In the genomic region with DNA sequence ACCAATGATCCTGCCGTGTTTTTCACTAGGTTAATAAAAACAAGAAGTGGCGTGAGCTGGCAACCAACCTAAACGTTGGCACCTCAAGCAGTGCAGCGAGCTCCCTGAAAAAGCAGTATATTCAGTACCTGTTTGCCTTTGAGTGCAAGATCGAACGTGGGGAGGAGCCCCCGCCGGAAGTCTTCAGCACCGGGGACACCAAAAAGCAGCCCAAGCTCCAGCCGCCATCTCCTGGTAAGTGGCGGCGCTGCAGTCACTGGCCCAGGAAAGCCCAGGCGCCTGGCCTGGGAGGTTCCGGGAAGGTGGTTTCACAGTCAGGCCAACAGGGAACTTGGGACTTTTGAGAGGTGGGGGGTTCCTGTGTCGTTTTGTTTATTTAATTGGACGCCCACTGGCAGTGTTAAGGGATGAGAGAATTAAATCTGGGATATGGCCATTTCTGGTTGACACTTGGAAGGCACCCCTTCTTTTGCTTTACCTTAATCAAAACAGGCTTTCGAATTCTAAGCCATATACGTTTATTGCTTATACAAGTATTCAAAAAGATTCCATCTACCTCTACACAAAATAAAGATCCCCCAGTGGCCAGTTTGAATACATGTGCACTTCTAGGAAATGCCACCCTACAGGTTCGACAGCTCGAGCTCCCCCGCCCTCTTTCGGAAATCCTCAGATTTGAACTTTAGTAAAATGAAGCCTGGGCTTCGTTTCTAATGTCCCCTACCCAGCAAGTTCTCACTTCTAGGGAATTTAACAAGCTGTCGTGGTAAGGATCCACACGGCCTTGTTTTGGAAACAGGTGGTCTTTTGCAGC, we compare ENCODE assay signal across 1 cellular context.
TF ChIP-seq lines count a peak whose summit lies in the region.

No MANE protein-coding gene starts in this region.

TF ChIP-seq in HepG2, 621 proteins besides CTCF, POLR2A, EP300 and RAD21 (continued from another document and continues in another):
- no peak for TF ChIP-seq ZNF207 (IDR thresholded peaks at IDR 0.05; ENCODE audit: borderline replicate concordance)
- TF ChIP-seq ZNF782 (CRISPR knock-in tag; IDR thresholded peaks at IDR 0.05; ENCODE audit: borderline replicate concordance) = no peak
- TF ChIP-seq SRSF4 (IDR thresholded peaks at IDR 0.05; ENCODE audit: low read depth, low read length, poor library complexity, severe bottlenecking) = no peak
- TF ChIP-seq, protein P1, sequence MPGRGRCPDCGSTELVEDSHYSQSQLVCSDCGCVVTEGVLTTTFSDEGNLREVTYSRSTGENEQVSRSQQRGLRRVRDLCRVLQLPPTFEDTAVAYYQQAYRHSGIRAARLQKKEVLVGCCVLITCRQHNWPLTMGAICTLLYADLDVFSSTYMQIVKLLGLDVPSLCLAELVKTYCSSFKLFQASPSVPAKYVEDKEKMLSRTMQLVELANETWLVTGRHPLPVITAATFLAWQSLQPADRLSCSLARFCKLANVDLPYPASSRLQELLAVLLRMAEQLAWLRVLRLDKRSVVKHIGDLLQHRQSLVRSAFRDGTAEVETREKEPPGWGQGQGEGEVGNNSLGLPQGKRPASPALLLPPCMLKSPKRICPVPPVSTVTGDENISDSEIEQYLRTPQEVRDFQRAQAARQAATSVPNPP (CRISPR knock-in tag; IDR thresholded peaks at IDR 0.05) = no peak
- no peak for TF ChIP-seq NR2F6 (IDR thresholded peaks at IDR 0.05)
- TF ChIP-seq NR2F6 (CRISPR knock-in tag; IDR thresholded peaks at IDR 0.05) = no peak
- TF ChIP-seq, protein P2, sequence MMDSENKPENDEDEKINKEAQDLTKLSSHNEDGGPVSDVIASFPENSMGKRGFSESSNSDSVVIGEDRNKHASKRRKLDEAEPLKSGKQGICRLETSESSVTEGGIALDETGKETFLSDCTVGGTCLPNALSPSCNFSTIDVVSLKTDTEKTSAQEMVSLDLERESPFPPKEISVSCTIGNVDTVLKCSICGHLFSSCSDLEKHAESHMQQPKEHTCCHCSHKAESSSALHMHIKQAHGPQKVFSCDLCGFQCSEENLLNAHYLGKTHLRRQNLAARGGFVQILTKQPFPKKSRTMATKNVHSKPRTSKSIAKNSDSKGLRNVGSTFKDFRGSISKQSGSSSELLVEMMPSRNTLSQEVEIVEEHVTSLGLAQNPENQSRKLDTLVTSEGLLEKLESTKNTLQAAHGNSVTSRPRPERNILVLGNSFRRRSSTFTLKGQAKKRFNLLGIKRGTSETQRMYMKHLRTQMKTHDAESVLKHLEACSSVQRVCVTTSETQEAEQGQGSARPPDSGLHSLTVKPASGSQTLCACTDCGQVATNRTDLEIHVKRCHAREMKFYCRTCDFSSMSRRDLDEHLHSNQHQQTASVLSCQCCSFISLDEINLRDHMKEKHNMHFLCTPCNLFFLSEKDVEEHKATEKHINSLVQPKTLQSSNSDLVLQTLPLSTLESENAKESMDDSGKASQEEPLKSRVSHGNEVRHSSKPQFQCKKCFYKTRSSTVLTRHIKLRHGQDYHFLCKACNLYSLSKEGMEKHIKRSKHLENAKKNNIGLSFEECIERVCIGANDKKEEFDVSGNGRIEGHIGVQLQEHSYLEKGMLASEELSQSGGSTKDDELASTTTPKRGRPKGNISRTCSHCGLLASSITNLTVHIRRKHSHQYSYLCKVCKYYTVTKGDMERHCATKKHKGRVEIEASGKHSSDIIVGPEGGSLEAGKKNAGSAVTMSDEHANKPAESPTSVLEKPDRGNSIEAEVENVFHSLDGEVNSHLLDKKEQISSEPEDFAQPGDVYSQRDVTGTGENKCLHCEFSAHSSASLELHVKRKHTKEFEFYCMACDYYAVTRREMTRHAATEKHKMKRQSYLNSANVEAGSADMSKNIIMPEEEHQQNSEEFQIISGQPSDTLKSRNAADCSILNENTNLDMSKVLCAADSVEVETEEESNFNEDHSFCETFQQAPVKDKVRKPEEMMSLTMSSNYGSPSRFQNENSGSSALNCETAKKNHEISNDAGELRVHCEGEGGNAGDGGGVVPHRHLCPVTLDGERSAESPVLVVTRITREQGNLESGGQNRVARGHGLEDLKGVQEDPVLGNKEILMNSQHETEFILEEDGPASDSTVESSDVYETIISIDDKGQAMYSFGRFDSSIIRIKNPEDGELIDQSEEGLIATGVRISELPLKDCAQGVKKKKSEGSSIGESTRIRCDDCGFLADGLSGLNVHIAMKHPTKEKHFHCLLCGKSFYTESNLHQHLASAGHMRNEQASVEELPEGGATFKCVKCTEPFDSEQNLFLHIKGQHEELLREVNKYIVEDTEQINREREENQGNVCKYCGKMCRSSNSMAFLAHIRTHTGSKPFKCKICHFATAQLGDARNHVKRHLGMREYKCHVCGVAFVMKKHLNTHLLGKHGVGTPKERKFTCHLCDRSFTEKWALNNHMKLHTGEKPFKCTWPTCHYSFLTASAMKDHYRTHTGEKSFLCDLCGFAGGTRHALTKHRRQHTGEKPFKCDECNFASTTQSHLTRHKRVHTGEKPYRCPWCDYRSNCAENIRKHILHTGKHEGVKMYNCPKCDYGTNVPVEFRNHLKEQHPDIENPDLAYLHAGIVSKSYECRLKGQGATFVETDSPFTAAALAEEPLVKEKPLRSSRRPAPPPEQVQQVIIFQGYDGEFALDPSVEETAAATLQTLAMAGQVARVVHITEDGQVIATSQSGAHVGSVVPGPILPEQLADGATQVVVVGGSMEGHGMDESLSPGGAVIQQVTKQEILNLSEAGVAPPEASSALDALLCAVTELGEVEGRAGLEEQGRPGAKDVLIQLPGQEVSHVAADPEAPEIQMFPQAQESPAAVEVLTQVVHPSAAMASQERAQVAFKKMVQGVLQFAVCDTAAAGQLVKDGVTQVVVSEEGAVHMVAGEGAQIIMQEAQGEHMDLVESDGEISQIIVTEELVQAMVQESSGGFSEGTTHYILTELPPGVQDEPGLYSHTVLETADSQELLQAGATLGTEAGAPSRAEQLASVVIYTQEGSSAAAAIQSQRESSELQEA (CRISPR knock-in tag; IDR thresholded peaks at IDR 0.05; ENCODE audit: not compliant biosample characterization) = no peak
- TF ChIP-seq SIN3A (IDR thresholded peaks at IDR 0.05; ENCODE audit: borderline replicate concordance, low read depth, low read length) = no peak
- TF ChIP-seq FOXK1 (CRISPR knock-in tag; IDR thresholded peaks at IDR 0.05; ENCODE audit: borderline replicate concordance, low read depth) = no peak
- no peak for TF ChIP-seq ZMYM3 (CRISPR knock-in tag; IDR thresholded peaks at IDR 0.05)
- no peak for TF ChIP-seq PAX8 (CRISPR knock-in tag; IDR thresholded peaks at IDR 0.05; ENCODE audit: borderline replicate concordance)
- TF ChIP-seq ZNF546 (CRISPR knock-in tag; conservative IDR thresholded peaks at IDR 0.05) = no peak
- no peak for TF ChIP-seq HOXD1 (CRISPR knock-in tag; IDR thresholded peaks at IDR 0.05)
- TF ChIP-seq ZNF20 (CRISPR knock-in tag; IDR thresholded peaks at IDR 0.05) = no peak
- TF ChIP-seq NFIB (CRISPR knock-in tag; IDR thresholded peaks at IDR 0.05; ENCODE audit: borderline replicate concordance) = no peak
- TF ChIP-seq, protein P3, sequence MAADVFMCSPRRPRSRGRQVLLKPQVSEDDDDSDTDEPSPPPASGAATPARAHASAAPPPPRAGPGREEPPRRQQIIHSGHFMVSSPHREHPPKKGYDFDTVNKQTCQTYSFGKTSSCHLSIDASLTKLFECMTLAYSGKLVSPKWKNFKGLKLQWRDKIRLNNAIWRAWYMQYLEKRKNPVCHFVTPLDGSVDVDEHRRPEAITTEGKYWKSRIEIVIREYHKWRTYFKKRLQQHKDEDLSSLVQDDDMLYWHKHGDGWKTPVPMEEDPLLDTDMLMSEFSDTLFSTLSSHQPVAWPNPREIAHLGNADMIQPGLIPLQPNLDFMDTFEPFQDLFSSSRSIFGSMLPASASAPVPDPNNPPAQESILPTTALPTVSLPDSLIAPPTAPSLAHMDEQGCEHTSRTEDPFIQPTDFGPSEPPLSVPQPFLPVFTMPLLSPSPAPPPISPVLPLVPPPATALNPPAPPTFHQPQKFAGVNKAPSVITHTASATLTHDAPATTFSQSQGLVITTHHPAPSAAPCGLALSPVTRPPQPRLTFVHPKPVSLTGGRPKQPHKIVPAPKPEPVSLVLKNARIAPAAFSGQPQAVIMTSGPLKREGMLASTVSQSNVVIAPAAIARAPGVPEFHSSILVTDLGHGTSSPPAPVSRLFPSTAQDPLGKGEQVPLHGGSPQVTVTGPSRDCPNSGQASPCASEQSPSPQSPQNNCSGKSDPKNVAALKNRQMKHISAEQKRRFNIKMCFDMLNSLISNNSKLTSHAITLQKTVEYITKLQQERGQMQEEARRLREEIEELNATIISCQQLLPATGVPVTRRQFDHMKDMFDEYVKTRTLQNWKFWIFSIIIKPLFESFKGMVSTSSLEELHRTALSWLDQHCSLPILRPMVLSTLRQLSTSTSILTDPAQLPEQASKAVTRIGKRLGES (CRISPR knock-in tag; IDR thresholded peaks at IDR 0.05; ENCODE audit: borderline replicate concordance) = no peak
- no peak for TF ChIP-seq ZNF619 (CRISPR knock-in tag; IDR thresholded peaks at IDR 0.05)
- TF ChIP-seq GATAD1 (CRISPR knock-in tag; IDR thresholded peaks at IDR 0.05) = no peak
- TF ChIP-seq ZNF343 (CRISPR knock-in tag; IDR thresholded peaks at IDR 0.05) = no peak
- peak; percentile 6; the same call in 1 of the 2 replicates for TF ChIP-seq CEBPG (CRISPR knock-in tag; IDR thresholded peaks at IDR 0.05)
- TF ChIP-seq, protein P4, sequence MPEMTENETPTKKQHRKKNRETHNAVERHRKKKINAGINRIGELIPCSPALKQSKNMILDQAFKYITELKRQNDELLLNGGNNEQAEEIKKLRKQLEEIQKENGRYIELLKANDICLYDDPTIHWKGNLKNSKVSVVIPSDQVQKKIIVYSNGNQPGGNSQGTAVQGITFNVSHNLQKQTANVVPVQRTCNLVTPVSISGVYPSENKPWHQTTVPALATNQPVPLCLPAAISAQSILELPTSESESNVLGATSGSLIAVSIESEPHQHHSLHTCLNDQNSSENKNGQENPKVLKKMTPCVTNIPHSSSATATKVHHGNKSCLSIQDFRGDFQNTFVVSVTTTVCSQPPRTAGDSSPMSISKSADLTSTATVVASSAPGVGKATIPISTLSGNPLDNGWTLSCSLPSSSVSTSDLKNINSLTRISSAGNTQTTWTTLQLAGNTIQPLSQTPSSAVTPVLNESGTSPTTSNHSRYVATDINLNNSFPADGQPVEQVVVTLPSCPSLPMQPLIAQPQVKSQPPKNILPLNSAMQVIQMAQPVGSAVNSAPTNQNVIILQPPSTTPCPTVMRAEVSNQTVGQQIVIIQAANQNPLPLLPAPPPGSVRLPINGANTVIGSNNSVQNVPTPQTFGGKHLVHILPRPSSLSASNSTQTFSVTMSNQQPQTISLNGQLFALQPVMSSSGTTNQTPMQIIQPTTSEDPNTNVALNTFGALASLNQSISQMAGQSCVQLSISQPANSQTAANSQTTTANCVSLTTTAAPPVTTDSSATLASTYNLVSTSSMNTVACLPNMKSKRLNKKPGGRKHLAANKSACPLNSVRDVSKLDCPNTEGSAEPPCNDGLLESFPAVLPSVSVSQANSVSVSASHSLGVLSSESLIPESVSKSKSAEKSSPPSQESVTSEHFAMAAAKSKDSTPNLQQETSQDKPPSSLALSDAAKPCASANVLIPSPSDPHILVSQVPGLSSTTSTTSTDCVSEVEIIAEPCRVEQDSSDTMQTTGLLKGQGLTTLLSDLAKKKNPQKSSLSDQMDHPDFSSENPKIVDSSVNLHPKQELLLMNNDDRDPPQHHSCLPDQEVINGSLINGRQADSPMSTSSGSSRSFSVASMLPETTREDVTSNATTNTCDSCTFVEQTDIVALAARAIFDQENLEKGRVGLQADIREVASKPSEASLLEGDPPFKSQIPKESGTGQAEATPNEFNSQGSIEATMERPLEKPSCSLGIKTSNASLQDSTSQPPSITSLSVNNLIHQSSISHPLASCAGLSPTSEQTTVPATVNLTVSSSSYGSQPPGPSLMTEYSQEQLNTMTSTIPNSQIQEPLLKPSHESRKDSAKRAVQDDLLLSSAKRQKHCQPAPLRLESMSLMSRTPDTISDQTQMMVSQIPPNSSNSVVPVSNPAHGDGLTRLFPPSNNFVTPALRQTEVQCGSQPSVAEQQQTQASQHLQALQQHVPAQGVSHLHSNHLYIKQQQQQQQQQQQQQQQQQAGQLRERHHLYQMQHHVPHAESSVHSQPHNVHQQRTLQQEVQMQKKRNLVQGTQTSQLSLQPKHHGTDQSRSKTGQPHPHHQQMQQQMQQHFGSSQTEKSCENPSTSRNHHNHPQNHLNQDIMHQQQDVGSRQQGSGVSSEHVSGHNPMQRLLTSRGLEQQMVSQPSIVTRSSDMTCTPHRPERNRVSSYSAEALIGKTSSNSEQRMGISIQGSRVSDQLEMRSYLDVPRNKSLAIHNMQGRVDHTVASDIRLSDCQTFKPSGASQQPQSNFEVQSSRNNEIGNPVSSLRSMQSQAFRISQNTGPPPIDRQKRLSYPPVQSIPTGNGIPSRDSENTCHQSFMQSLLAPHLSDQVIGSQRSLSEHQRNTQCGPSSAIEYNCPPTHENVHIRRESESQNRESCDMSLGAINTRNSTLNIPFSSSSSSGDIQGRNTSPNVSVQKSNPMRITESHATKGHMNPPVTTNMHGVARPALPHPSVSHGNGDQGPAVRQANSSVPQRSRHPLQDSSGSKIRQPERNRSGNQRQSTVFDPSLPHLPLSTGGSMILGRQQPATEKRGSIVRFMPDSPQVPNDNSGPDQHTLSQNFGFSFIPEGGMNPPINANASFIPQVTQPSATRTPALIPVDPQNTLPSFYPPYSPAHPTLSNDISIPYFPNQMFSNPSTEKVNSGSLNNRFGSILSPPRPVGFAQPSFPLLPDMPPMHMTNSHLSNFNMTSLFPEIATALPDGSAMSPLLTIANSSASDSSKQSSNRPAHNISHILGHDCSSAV (CRISPR knock-in tag; IDR thresholded peaks at IDR 0.05; ENCODE audit: borderline replicate concordance) = no peak
- no peak for TF ChIP-seq ZNF780A (CRISPR knock-in tag; IDR thresholded peaks at IDR 0.05)
- no peak for TF ChIP-seq EZH2 (conservative IDR thresholded peaks at IDR 0.05; ENCODE audit: low read depth, low read length)
- TF ChIP-seq MXD4 (CRISPR knock-in tag; IDR thresholded peaks at IDR 0.05) = no peak
- TF ChIP-seq, protein P5, sequence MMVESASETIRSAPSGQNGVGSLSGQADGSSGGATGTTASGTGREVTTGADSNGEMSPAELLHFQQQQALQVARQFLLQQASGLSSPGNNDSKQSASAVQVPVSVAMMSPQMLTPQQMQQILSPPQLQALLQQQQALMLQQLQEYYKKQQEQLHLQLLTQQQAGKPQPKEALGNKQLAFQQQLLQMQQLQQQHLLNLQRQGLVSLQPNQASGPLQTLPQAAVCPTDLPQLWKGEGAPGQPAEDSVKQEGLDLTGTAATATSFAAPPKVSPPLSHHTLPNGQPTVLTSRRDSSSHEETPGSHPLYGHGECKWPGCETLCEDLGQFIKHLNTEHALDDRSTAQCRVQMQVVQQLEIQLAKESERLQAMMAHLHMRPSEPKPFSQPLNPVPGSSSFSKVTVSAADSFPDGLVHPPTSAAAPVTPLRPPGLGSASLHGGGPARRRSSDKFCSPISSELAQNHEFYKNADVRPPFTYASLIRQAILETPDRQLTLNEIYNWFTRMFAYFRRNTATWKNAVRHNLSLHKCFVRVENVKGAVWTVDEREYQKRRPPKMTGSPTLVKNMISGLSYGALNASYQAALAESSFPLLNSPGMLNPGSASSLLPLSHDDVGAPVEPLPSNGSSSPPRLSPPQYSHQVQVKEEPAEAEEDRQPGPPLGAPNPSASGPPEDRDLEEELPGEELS (CRISPR knock-in tag; IDR thresholded peaks at IDR 0.05) = peak; percentile 18; the same call in 1 of the 2 replicates
- TF ChIP-seq, protein P6, sequence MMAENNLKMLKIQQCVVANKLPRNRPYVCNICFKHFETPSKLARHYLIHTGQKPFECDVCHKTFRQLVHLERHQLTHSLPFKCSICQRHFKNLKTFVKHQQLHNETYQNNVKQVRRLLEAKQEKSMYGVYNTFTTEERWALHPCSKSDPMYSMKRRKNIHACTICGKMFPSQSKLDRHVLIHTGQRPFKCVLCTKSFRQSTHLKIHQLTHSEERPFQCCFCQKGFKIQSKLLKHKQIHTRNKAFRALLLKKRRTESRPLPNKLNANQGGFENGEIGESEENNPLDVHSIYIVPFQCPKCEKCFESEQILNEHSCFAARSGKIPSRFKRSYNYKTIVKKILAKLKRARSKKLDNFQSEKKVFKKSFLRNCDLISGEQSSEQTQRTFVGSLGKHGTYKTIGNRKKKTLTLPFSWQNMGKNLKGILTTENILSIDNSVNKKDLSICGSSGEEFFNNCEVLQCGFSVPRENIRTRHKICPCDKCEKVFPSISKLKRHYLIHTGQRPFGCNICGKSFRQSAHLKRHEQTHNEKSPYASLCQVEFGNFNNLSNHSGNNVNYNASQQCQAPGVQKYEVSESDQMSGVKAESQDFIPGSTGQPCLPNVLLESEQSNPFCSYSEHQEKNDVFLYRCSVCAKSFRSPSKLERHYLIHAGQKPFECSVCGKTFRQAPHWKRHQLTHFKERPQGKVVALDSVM (CRISPR knock-in tag; IDR thresholded peaks at IDR 0.05) = no peak
